Comparison of ENCODE assay signal across 27 cellular contexts in the genomic region with DNA sequence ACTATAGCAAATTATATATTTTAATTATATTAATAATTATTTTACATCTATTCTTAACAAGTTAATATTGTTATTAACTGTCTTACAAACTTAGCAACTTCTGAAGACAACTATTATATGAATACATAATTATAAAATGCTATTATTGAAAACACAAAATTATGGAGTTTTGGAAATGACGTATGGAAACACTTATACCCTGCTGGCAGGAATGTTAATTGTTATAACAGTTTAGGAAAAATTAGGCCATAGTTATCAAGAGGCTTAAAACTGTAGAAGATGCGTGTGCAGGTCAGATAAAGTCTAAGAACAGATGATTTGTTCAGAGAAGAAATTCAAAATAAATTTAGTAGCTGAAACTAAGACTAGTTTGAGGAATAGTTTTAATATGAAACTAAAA.
DNase-seq lines count a peak whose midpoint lies in the region; ATAC-seq and TF ChIP-seq lines count a peak whose summit lies in the region.
"Had no signal": no experiment of that assay in that cellular context is flagged by ENCODE, and none has a peak within 500 bp of the region (broad histone marks: within the 10 kb centered on the region; RNA-seq: fewer than 3 reads in every experiment).

No MANE protein-coding gene starts in this region.

- DNase-seq in MCF 10A (ENCODE audit: unreplicated experiment): peak; percentile 3
- DNase-seq in mammary epithelial cell: no peak
- DNase-seq in endodermal cell: no peak
- no peak for DNase-seq in hepatocyte (ENCODE audit: low spot score)
- DNase-seq in type B pancreatic cell (ENCODE audit: extremely low spot score, unreplicated experiment): no peak
- DNase-seq in SHP77 treated with DMSO at 0.1 percent for 48 hours (lab: John Stamatoyannopoulos, UW): no peak
- DNase-seq in middle frontal gyrus (ENCODE audit: extremely low spot score, low spot score): no peak
- DNase-seq: 8988T; activated CD4-positive, alpha-beta T cell treated with anti-CD3 and anti-CD28 coated beads for 48 hours; activated CD8-positive, alpha-beta memory T cell treated with anti-CD3 and anti-CD28 coated beads, Interleukin-2, amount 10 ng/mL, durations not matched to agents 7 days and 5 days; activated naive CD4-positive, alpha-beta T cell treated with anti-CD3 and anti-CD28 coated beads, Interleukin-2, amount 50 U/mL, for 16 hours; COR-L47; DMS79; foreskin melanocyte; NCI-H2171 treated with DMSO at 0.1 percent for 48 hours; NCI-H526; upper lobe of right lung had no signal

- H3K79me2 ChIP-seq in mammary epithelial cell (ENCODE audit: insufficient read depth, low read length) (no peaks in the 10 kb centered on the region), hepatocyte (no peaks in the 10 kb centered on the region)

- BruUV-seq in MCF 10A (replicated peaks; lab: Mats Ljungman, UMichigan): no TSS peak
- BruUV-seq in mammary epithelial cell (replicated peaks; lab: Mats Ljungman, UMichigan): no TSS peak

- H3K4me1 Mint-ChIP-seq in MCF 10A (ENCODE audit: insufficient read depth, unreplicated experiment): peaks cover 6% of the 10 kb centered on the region
- H3K4me1 Mint-ChIP-seq in endodermal cell: peaks cover 4% of the 10 kb centered on the region
- H3K4me1 Mint-ChIP-seq in type B pancreatic cell (ENCODE audit: unreplicated experiment): no peaks in the 10 kb centered on the region
- H3K4me1 Mint-ChIP-seq: activated CD8-positive, alpha-beta memory T cell treated with anti-CD3 and anti-CD28 coated beads, Interleukin-2, amount 10 ng/mL, durations not matched to agents 7 days and 5 days had no signal

- in situ Hi-C loops in mammary epithelial cell (cut with MboI; ENCODE audit: low sequenced_read_pairs in 2 of 2): no loop called here

- H4K20me1 ChIP-seq in mammary epithelial cell (ENCODE audit: insufficient read depth, low read length) (no peaks in the 10 kb centered on the region), hepatocyte (ENCODE audit: insufficient read depth, poor library complexity, severe bottlenecking) (no peaks in the 10 kb centered on the region)
- H4K20me1 ChIP-seq: BLaER1 had no signal

- H3K27ac Mint-ChIP-seq in MCF 10A (ENCODE audit: low read depth, unreplicated experiment) (no peak overlapping the region), endodermal cell (no peak overlapping the region), type B pancreatic cell (no peak overlapping the region)
- H3K27ac Mint-ChIP-seq: activated CD8-positive, alpha-beta memory T cell treated with anti-CD3 and anti-CD28 coated beads, Interleukin-2, amount 10 ng/mL, durations not matched to agents 7 days and 5 days; dendritic cell treated with granulocyte-macrophage colony-stimulating factor and Interleukin-4, amounts not matched to agents 40 ng/mL and 50 ng/mL, for 4 days; GM23338; nephron; T-helper 2 cell treated with Interferon-gamma antibody and Interleukin-4, amounts not matched to agents 5 μg/mL and 100 μg/mL, for 36 hours had no signal

- peak; percentile 28 for TF ChIP-seq CTCF in MCF 10A (IDR thresholded peaks at IDR 0.05; ENCODE audit: unreplicated experiment)
- TF ChIP-seq CTCF in mammary epithelial cell (conservative IDR thresholded peaks at IDR 0.05 in 1 of 2, IDR thresholded peaks at IDR 0.05 in 1 of 2; ENCODE audit: extremely low read depth in 1 of 2, insufficient read depth in 1 of 2, low read depth in 1 of 2, low read length in 2 of 2): peak in 1 of 2 donors; percentile 31
- TF ChIP-seq CTCF in endodermal cell (conservative IDR thresholded peaks at IDR 0.05): peak; percentile 65
- TF ChIP-seq CTCF in hepatocyte (IDR thresholded peaks at IDR 0.05; ENCODE audit: poor library complexity): peak; percentile 5
- peak; percentile 67 for TF ChIP-seq CTCF in type B pancreatic cell (conservative IDR thresholded peaks at IDR 0.05)

- CTCF ChIA-PET in MCF 10A (lab: Yijun Ruan, JAX) (interaction anchor here (1.1 kb wide), 1 partner anchor 213 kb away, joined by 5 read pairs; no protein-coding TSS in a partner anchor), mammary epithelial cell (lab: Charles Lee; ENCODE audit: low non-redundant PET) (no interaction called here)

- no peaks in the 10 kb centered on the region for H3K4me1 ChIP-seq in mammary epithelial cell (ENCODE audit: insufficient read depth, low read length)
- H3K4me1 ChIP-seq in endodermal cell (ENCODE audit: control insufficient read depth, insufficient read depth, low read length): no peaks in the 10 kb centered on the region
- H3K4me1 ChIP-seq in hepatocyte (ENCODE audit: insufficient read depth): no peaks in the 10 kb centered on the region
- H3K4me1 ChIP-seq: BLaER1, prostate gland, upper lobe of right lung had no signal

- no peaks in the 10 kb centered on the region for H3K36me3 Mint-ChIP-seq in MCF 10A (ENCODE audit: insufficient read depth, unreplicated experiment)
- no peaks in the 10 kb centered on the region for H3K36me3 Mint-ChIP-seq in endodermal cell (ENCODE audit: low read depth)
- no peaks in the 10 kb centered on the region for H3K36me3 Mint-ChIP-seq in type B pancreatic cell
- H3K36me3 Mint-ChIP-seq: activated CD8-positive, alpha-beta memory T cell treated with anti-CD3 and anti-CD28 coated beads, Interleukin-2, amount 10 ng/mL, durations not matched to agents 7 days and 5 days had no signal

- POLR2A ChIA-PET in MCF 10A (lab: Yijun Ruan, JAX): no interaction called here

- no peak overlapping the region for H2AFZ ChIP-seq in mammary epithelial cell (ENCODE audit: low read depth, low read length)
- no peak overlapping the region for H2AFZ ChIP-seq in hepatocyte
- H2AFZ ChIP-seq: GM23338 had no signal

- intact Hi-C loops in MCF 10A (cut with micrococcal nuclease): no loop called here
- intact Hi-C loops in mammary epithelial cell (cut with micrococcal nuclease): no loop called here

- no peak overlapping the region for H3K9ac ChIP-seq in mammary epithelial cell (ENCODE audit: insufficient read depth, low read length)
- H3K9ac ChIP-seq in endodermal cell (ENCODE audit: extremely low read depth, low read length, poor library complexity, severe bottlenecking): no peak overlapping the region
- H3K9ac ChIP-seq: BLaER1 had no signal

- H3K9me3 Mint-ChIP-seq in MCF 10A (ENCODE audit: unreplicated experiment) (no peaks in the 10 kb centered on the region), endodermal cell (no peaks in the 10 kb centered on the region), type B pancreatic cell (no peaks in the 10 kb centered on the region)
- H3K9me3 Mint-ChIP-seq: GM23338 had no signal

- H3K9me2 ChIP-seq in hepatocyte (replicated peaks; ENCODE audit: insufficient read depth): no peaks in the 10 kb centered on the region

- H3K27ac ChIP-seq in mammary epithelial cell (ENCODE audit: insufficient read depth, low read depth, low read length): no peak overlapping the region
- H3K27ac ChIP-seq in endodermal cell (ENCODE audit: low read depth, low read length): no peak overlapping the region
- H3K27ac ChIP-seq in hepatocyte: no peak overlapping the region
- H3K27ac ChIP-seq: BLaER1, cardiac muscle cell, prostate gland, RWPE1, upper lobe of right lung, VCaP had no signal

- no peak overlapping the region for H3K4me3 Mint-ChIP-seq in MCF 10A (ENCODE audit: unreplicated experiment)
- H3K4me3 Mint-ChIP-seq in endodermal cell: no peak overlapping the region
- no peak overlapping the region for H3K4me3 Mint-ChIP-seq in type B pancreatic cell
- H3K4me3 Mint-ChIP-seq: activated CD8-positive, alpha-beta memory T cell treated with anti-CD3 and anti-CD28 coated beads, Interleukin-2, amount 10 ng/mL, durations not matched to agents 7 days and 5 days; dendritic cell treated with granulocyte-macrophage colony-stimulating factor and Interleukin-4, amounts not matched to agents 40 ng/mL and 50 ng/mL, for 4 days; GM23338; nephron; T-helper 2 cell treated with Interferon-gamma antibody and Interleukin-4, amounts not matched to agents 5 μg/mL and 100 μg/mL, for 36 hours had no signal

- H3K4me3 ChIP-seq in mammary epithelial cell (replicated peaks in 1 of 3; ENCODE audit: insufficient read depth in 1 of 3, low read depth in 2 of 3, low read length in 3 of 3) (no peak overlapping the region), endodermal cell (ENCODE audit: low read length) (no peak overlapping the region), hepatocyte (no peak overlapping the region)
- H3K4me3 ChIP-seq: BLaER1, cardiac muscle cell, GM23338, prostate gland, upper lobe of right lung had no signal

- no peaks in the 10 kb centered on the region for H3K27me3 ChIP-seq in mammary epithelial cell (ENCODE audit: insufficient read depth, low read length)
- H3K27me3 ChIP-seq in endodermal cell (ENCODE audit: control insufficient read depth, insufficient read depth, low read length, poor library complexity, severe bottlenecking): no peaks in the 10 kb centered on the region
- H3K27me3 ChIP-seq in hepatocyte: no peaks in the 10 kb centered on the region
- H3K27me3 ChIP-seq: BLaER1, cardiac muscle cell, upper lobe of right lung had no signal

- 65% methylated on average over 2 of the region's 2 CpGs for WGBS in mammary epithelial cell (ENCODE audit: low coverage, missing lambda C conversion rate)
- WGBS in endodermal cell (ENCODE audit: insufficient coverage in 1 of 2, insufficient read length in 1 of 2), 2 experiments: 90 to 100% methylated on average over 2 of the region's 2 CpGs
- 77% methylated on average over 2 of the region's 2 CpGs for WGBS in hepatocyte (ENCODE audit: low lambda C conversion rate, missing lambda C conversion rate)

- dilution Hi-C loops in mammary epithelial cell (cut with HindIII; ENCODE audit: low sequenced_read_pairs): no loop called here

- H3K36me3 ChIP-seq in mammary epithelial cell (ENCODE audit: insufficient read depth, low read length) (no peaks in the 10 kb centered on the region), endodermal cell (ENCODE audit: control insufficient read depth, insufficient read depth, low read length) (no peaks in the 10 kb centered on the region), hepatocyte (replicated peaks; ENCODE audit: insufficient read depth, low read depth) (no peaks in the 10 kb centered on the region)
- H3K36me3 ChIP-seq: BLaER1, cardiac muscle cell, prostate gland, upper lobe of right lung had no signal

- H3K4me2 ChIP-seq in mammary epithelial cell (ENCODE audit: insufficient read depth, low read depth, low read length) (no peak overlapping the region), hepatocyte (no peak overlapping the region)
- H3K4me2 ChIP-seq: BLaER1, GM23338 had no signal

- ATAC-seq in HG03135 (IDR thresholded peaks at IDR 0.05; ENCODE audit: unreplicated experiment): no peak
- ATAC-seq: activated CD8-positive, alpha-beta memory T cell treated with anti-CD3 and anti-CD28 coated beads, Interleukin-2, amount 10 ng/mL, durations not matched to agents 7 days and 5 days; GM23338; upper lobe of right lung had no signal

- H3K9me3 ChIP-seq in mammary epithelial cell (replicated peaks; ENCODE audit: insufficient read depth, low read length) (no peaks in the 10 kb centered on the region), endodermal cell (ENCODE audit: control insufficient read depth, low read length) (no peaks in the 10 kb centered on the region), hepatocyte (ENCODE audit: low read depth) (no peaks in the 10 kb centered on the region)
- H3K9me3 ChIP-seq: BLaER1, prostate gland, upper lobe of right lung had no signal

- H3K27me3 Mint-ChIP-seq in MCF 10A (ENCODE audit: insufficient read depth, unreplicated experiment) (no peaks in the 10 kb centered on the region), endodermal cell (ENCODE audit: insufficient read depth) (no peaks in the 10 kb centered on the region), type B pancreatic cell (no peaks in the 10 kb centered on the region)
- H3K27me3 Mint-ChIP-seq: activated CD8-positive, alpha-beta memory T cell treated with anti-CD3 and anti-CD28 coated beads, Interleukin-2, amount 10 ng/mL, durations not matched to agents 7 days and 5 days; dendritic cell treated with granulocyte-macrophage colony-stimulating factor and Interleukin-4, amounts not matched to agents 40 ng/mL and 50 ng/mL, for 4 days had no signal
